In the genomic region with DNA sequence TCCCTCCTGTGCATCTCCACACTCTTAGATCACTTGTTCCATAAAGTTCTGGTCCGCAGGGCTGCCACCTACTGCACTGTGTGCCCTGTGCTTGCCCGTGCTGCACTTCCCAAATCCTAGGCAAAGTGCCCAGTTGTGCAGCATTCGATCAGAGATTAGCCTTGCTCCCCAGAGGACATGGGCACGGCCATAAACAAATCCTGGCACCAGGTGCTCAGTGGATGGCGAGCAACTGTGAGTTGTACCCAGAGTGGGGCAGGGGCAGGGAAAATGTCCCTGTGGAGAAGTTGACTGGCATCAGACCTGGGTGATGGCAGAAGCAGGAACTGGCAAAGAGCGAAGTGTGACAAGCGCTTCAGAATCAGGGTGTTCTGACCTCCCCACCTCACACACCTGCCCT, we compare ENCODE assay signal across 13 cellular contexts. TPM values are rescaled to one million over a fixed set of nuclear protein-coding genes. Genes with fewer than 3 reads are reported as not detected.
A peak's percentile ranks its signal among the peaks of the same experiment; 100 is the strongest.
DNase-seq lines count a peak whose midpoint lies in the region; ATAC-seq and TF ChIP-seq lines count a peak whose summit lies in the region.
"Had no signal": no experiment of that assay in that cellular context is flagged by ENCODE, and none has a peak within 500 bp of the region (broad histone marks: within the 10 kb centered on the region; RNA-seq: fewer than 3 reads in every experiment).

No MANE protein-coding gene starts in this region.

- intact Hi-C loops in activated CD8-positive, alpha-beta T cell treated with anti-CD3 and anti-CD28 coated beads for 36 hours (cut with micrococcal nuclease) = no loop called here

- no peak overlapping the region for H2AFZ ChIP-seq in Karpas-422 (ENCODE audit: low read length)

- peak overlapping the region; percentile 15 for H3K27ac Mint-ChIP-seq in activated CD8-positive, alpha-beta T cell treated with anti-CD3 and anti-CD28 coated beads for 36 hours
- H3K27ac Mint-ChIP-seq in mesothelial cell of epicardium = peak overlapping the region; percentile 90

- H3K27me3 ChIP-seq in Karpas-422 (ENCODE audit: low read length) (no peaks in the 10 kb centered on the region), tibial nerve (no peaks in the 10 kb centered on the region)
- H3K27me3 ChIP-seq: cardiac muscle cell had no signal

- TF ChIP-seq CTCF in activated CD8-positive, alpha-beta T cell treated with anti-CD3 and anti-CD28 coated beads for 36 hours (IDR thresholded peaks at IDR 0.05) = no peak
- TF ChIP-seq CTCF in mesothelial cell of epicardium (IDR thresholded peaks at IDR 0.05; ENCODE audit: unreplicated experiment) = no peak
- no peak for TF ChIP-seq CTCF in tibial nerve (IDR thresholded peaks at IDR 0.05)

- peak overlapping the region; percentile 75 for H3K4me3 ChIP-seq in Karpas-422 (ENCODE audit: low read length)
- no peak overlapping the region for H3K4me3 ChIP-seq in tibial nerve
- H3K4me3 ChIP-seq: cardiac muscle cell, SJSA1 had no signal

- H3K4me1 ChIP-seq in Karpas-422 (ENCODE audit: low read length) (peaks cover 65% of the 10 kb centered on the region), tibial nerve (peaks cover 0 to 90% (median 39%) of the 10 kb centered on the region in 4 donors)

- no peak for TF ChIP-seq EP300 in tibial nerve (IDR thresholded peaks at IDR 0.05)

- peaks cover 4% of the 10 kb centered on the region; the same call in 1 of the 2 replicates for H3K36me3 ChIP-seq in Karpas-422 (ENCODE audit: insufficient read depth, low read length)
- peaks cover 0 to 1% (median 0%) of the 10 kb centered on the region in 3 donors for H3K36me3 ChIP-seq in tibial nerve
- H3K36me3 ChIP-seq: cardiac muscle cell had no signal

- H3K4me1 Mint-ChIP-seq in activated CD8-positive, alpha-beta T cell treated with anti-CD3 and anti-CD28 coated beads for 36 hours (ENCODE audit: low read depth) = peaks cover 52% of the 10 kb centered on the region
- H3K4me1 Mint-ChIP-seq in mesothelial cell of epicardium = peaks cover 59% of the 10 kb centered on the region

- peak; percentile 64 for DNase-seq in D341Med (ENCODE audit: low spot score)
- DNase-seq in Karpas-422 = no peak
- DNase-seq in activated CD8-positive, alpha-beta T cell treated with anti-CD3 and anti-CD28 coated beads for 36 hours = no peak
- no peak for DNase-seq in mesothelial cell of epicardium (ENCODE audit: low spot score in 2 of 2, unreplicated experiment in 2 of 2)
- no peak for DNase-seq in tibial nerve (ENCODE audit: low spot score in 2 of 2)
- no peak for DNase-seq in NCI-H510A (lab: John Stamatoyannopoulos, UW)
- no peak for DNase-seq in activated T-cell treated with anti-CD3 and anti-CD28 coated beads, Interleukin-2, amount 50 U/mL, for 48 hours
- DNase-seq: CD8-positive, alpha-beta memory T cell; midbrain; NCI-H524 had no signal

- POLR2A ChIA-PET in activated CD8-positive, alpha-beta T cell treated with anti-CD3 and anti-CD28 coated beads for 36 hours (lab: Charles Lee) = interaction anchor here (2.4 kb wide), 1 partner anchor 16 kb away, joined by 22 read pairs; the partner anchor contains the start of gene FADS1

- no peaks in the 10 kb centered on the region for H3K9me3 ChIP-seq in Karpas-422 (ENCODE audit: low read length)
- H3K9me3 ChIP-seq in tibial nerve = no peaks in the 10 kb centered on the region
- H3K9me3 ChIP-seq: SJSA1 had no signal

- H3K9ac ChIP-seq in Karpas-422 (ENCODE audit: low read length) = peak overlapping the region; percentile 97

- CTCF ChIA-PET in activated CD8-positive, alpha-beta T cell treated with anti-CD3 and anti-CD28 coated beads for 36 hours (lab: Charles Lee) = interaction anchor here (2.2 kb wide), 1 partner anchor 17 kb away, joined by 11 read pairs; the partner anchor contains the start of gene FADS1

- TF ChIP-seq POLR2A in tibial nerve (IDR thresholded peaks at IDR 0.05) = no peak

- H3K9me3 Mint-ChIP-seq in activated CD8-positive, alpha-beta T cell treated with anti-CD3 and anti-CD28 coated beads for 36 hours = no peaks in the 10 kb centered on the region
- H3K9me3 Mint-ChIP-seq in mesothelial cell of epicardium = no peaks in the 10 kb centered on the region
- H3K9me3 Mint-ChIP-seq: CD8-positive, alpha-beta memory T cell had no signal

- H3K4me3 Mint-ChIP-seq in activated CD8-positive, alpha-beta T cell treated with anti-CD3 and anti-CD28 coated beads for 36 hours = no peak overlapping the region
- H3K4me3 Mint-ChIP-seq in mesothelial cell of epicardium = no peak overlapping the region

- peak overlapping the region; percentile 80 for H3K4me2 ChIP-seq in Karpas-422 (ENCODE audit: low read depth, low read length, poor library complexity, severe bottlenecking)

- peak overlapping the region; percentile 97 for H3K27ac ChIP-seq in Karpas-422 (ENCODE audit: low read length)
- H3K27ac ChIP-seq in tibial nerve = peak overlapping the region in 2 of 4 donors; percentile 13 to 86
- H3K27ac ChIP-seq: cardiac muscle cell, SJSA1 had no signal

- 52 to 57% methylated on average over 7 of the region's 7 CpGs for WGBS in tibial nerve, 2 donors

- no peak for ATAC-seq in activated CD8-positive, alpha-beta T cell treated with anti-CD3 and anti-CD28 coated beads for 36 hours
- ATAC-seq in HG03520 (IDR thresholded peaks at IDR 0.05; ENCODE audit: unreplicated experiment) = no peak

- no peaks in the 10 kb centered on the region; the same call in 1 of the 2 replicates for H4K20me1 ChIP-seq in Karpas-422 (ENCODE audit: insufficient read depth, low read depth, low read length)

- no peaks in the 10 kb centered on the region for H3K9me2 ChIP-seq in Karpas-422 (replicated peaks; ENCODE audit: insufficient read depth, low read length)

- H3K27me3 Mint-ChIP-seq in activated CD8-positive, alpha-beta T cell treated with anti-CD3 and anti-CD28 coated beads for 36 hours = peaks cover 9% of the 10 kb centered on the region
- H3K27me3 Mint-ChIP-seq in mesothelial cell of epicardium (ENCODE audit: low read depth) = no peaks in the 10 kb centered on the region

- peaks cover 48% of the 10 kb centered on the region for H3K79me2 ChIP-seq in Karpas-422 (ENCODE audit: low read length)

- peaks cover 49% of the 10 kb centered on the region for H3K36me3 Mint-ChIP-seq in activated CD8-positive, alpha-beta T cell treated with anti-CD3 and anti-CD28 coated beads for 36 hours (ENCODE audit: low read depth)
- H3K36me3 Mint-ChIP-seq in mesothelial cell of epicardium = peaks cover 2% of the 10 kb centered on the region
- H3K36me3 Mint-ChIP-seq: CD8-positive, alpha-beta memory T cell had no signal

RNA-seq across cellular contexts. Expression of gene FADS2, which starts 4.7 kb away (rescaled TPM):
- 74.0 and 75.7 TPM in 2 replicates for total RNA-seq in Karpas-422 (2014; rRNA removed; shearing (Covaris generic); ENCODE audit: low replicate concordance)
- 100 to 1,000 TPM; 131 to 134 TPM for total RNA-seq in activated CD8-positive, alpha-beta T cell treated with anti-CD3 and anti-CD28 coated beads for 36 hours
- total RNA-seq in mesothelial cell of epicardium (317 to 337 TPM (median 324 TPM) in 3 replicates), tibial nerve (10 to 100 TPM; 17.4 to 59.2 (median 32.7) TPM)

RNA-seq across cellular contexts. Expression of gene FADS1, which starts 16.0 kb away (rescaled TPM):
- 80.3 and 99.6 TPM in 2 replicates for total RNA-seq in Karpas-422 (2014; rRNA removed; shearing (Covaris generic); ENCODE audit: low replicate concordance)
- 10 to 100 TPM; 33.9 to 34.4 TPM for total RNA-seq in activated CD8-positive, alpha-beta T cell treated with anti-CD3 and anti-CD28 coated beads for 36 hours
- 108 to 115 TPM (median 108 TPM) in 3 replicates for total RNA-seq in mesothelial cell of epicardium
- 10 to 100 TPM; 33.7 to 61.6 (median 47.0) TPM for total RNA-seq in tibial nerve

RNA-seq across cellular contexts. Expression of gene FEN1, which starts 40.0 kb away (rescaled TPM):
- total RNA-seq in Karpas-422 (2014; rRNA removed; shearing (Covaris generic); ENCODE audit: low replicate concordance) = 18.0 and 32.4 TPM in 2 replicates
- 100 to 1,000 TPM; 109 to 114 TPM for total RNA-seq in activated CD8-positive, alpha-beta T cell treated with anti-CD3 and anti-CD28 coated beads for 36 hours
- total RNA-seq in mesothelial cell of epicardium (19.5 to 20.9 TPM (median 20.3 TPM) in 3 replicates), tibial nerve (10 to 100 TPM in 1 of 4 donors, 1 to 10 TPM in 3; 4.5 to 11.0 (median 4.6) TPM)

RNA-seq across cellular contexts. Expression of gene TMEM258, which starts 40.4 kb away (rescaled TPM):
- total RNA-seq in Karpas-422 (2014; rRNA removed; shearing (Covaris generic); ENCODE audit: low replicate concordance) = 81.3 and 303 TPM in 2 replicates
- 100 to 1,000 TPM; 162 to 170 TPM for total RNA-seq in activated CD8-positive, alpha-beta T cell treated with anti-CD3 and anti-CD28 coated beads for 36 hours
- total RNA-seq in mesothelial cell of epicardium (139 to 154 TPM (median 148 TPM) in 3 replicates), tibial nerve (10 to 100 TPM; 21.9 to 56.7 (median 45.2) TPM)

RNA-seq across cellular contexts. Expression of gene FADS3, which starts 58.6 kb away (rescaled TPM):
- total RNA-seq in Karpas-422 (2014; rRNA removed; shearing (Covaris generic); ENCODE audit: low replicate concordance) = 39.5 and 70.4 TPM in 2 replicates
- total RNA-seq in activated CD8-positive, alpha-beta T cell treated with anti-CD3 and anti-CD28 coated beads for 36 hours = 10 to 100 TPM; 10.3 to 13.9 TPM
- total RNA-seq in mesothelial cell of epicardium (6.1 to 8.9 TPM (median 8.0 TPM) in 3 replicates), tibial nerve (100 to 1,000 TPM; 135 to 327 (median 205) TPM)
